ENCODE assay signal across 20 cellular contexts in the genomic region with DNA sequence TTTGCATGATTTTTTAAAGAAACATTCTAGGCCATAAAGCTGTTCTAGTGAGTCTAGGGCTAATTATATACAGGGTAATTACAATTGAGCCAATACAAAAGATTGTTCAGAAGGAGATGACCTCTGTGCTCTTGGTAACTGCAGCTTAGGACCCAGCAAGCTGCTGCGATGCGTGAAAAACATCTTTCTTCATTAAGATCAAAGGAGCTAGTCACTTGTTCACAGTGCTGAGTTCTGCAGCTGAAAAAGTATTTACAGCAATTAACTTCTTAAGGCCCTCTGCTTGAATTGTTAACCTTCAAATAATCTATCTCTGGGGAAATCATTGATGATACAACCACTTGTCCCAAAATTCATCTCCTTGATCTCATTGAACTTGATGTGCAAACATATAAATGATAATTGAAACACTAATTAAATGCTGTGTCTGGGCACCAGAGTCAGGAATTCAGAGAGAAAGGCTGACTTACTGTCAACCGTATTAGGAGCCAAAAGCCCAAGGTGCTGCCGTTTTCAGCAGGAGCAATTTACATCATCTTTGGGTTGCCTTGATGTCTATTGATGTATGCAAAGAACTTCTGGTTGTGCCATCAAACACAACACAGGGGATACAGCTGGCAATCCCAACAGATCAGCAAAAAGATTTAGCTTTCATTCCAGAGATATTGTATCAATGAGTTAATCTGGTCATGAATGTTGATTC.
"Had no signal": no experiment of that assay in that cellular context is flagged by ENCODE, and none has a peak within 500 bp of the region (broad histone marks: within the 10 kb centered on the region; RNA-seq: fewer than 3 reads in every experiment).

No MANE protein-coding gene starts in this region.

- H3K4me1 ChIP-seq: esophagus muscularis mucosa, pancreas, psoas muscle, tibial artery had no signal

- H3K9me3 ChIP-seq: esophagus muscularis mucosa, pancreas, psoas muscle, tibial artery had no signal

- DNase-seq: activated B cell treated with CpG ODN at 0.5 μM for 24 hours; activated CD4-positive, alpha-beta memory T cell treated with anti-CD3 and anti-CD28 coated beads for 36 hours; activated CD4-positive, alpha-beta T cell treated with anti-CD3 and anti-CD28 coated beads for 4 hours; activated naive CD4-positive, alpha-beta T cell treated with Interleukin-2 at 50 U/mL for 16 hours; activated naive CD8-positive, alpha-beta T cell treated with anti-CD3 and anti-CD28 coated beads for 36 hours; activated T-cell treated with anti-CD3 and anti-CD28 coated beads, Interleukin-2, amount 50 U/mL, for 48 hours; dorsolateral prefrontal cortex; glutamatergic neuron; hippocampal formation; kidney glomerular epithelial cell; left ventricle myocardium superior; pancreas; psoas muscle; right cardiac atrium; substantia nigra; T-helper 9 cell; tibial artery had no signal

- H3K27me3 ChIP-seq: dorsolateral prefrontal cortex, esophagus muscularis mucosa, pancreas, tibial artery had no signal

- H3K36me3 ChIP-seq: esophagus muscularis mucosa, pancreas, tibial artery had no signal

- ATAC-seq: left ventricle myocardium superior, pancreas, psoas muscle, right cardiac atrium had no signal

- FAIRE-seq: colon, frontal cortex, pancreas had no signal

- H3K27ac ChIP-seq: dorsolateral prefrontal cortex, esophagus muscularis mucosa, pancreas, psoas muscle, tibial artery had no signal

- H3K4me3 ChIP-seq: dorsolateral prefrontal cortex, esophagus muscularis mucosa, pancreas, psoas muscle, tibial artery had no signal
